8 cellular contexts compared by ENCODE assay signal in the genomic region with DNA sequence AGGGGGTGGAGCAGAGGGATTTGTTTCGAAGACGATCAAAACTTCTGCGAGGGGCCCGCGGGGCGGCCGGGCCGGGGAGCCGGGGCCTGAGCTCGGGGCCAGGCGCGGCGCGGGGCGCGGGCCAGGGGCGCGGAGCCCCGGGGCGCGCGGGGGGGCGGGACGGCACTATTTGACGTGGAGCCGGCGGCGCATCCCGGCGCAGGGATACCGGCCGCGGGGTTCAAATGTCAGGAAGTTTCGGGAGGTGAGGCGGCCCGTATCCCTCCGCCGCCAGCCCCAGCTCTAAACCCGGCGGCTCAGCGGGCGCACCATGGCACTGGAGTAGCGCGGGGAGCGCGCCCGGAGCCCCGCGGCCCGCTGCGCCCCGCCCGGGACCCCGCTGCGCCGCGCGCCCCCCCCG. TPM values are rescaled to one million over a fixed set of nuclear protein-coding genes. Genes with fewer than 3 reads are reported as not detected.
A peak's percentile ranks its signal among the peaks of the same experiment; 100 is the strongest.
DNase-seq lines count a peak whose midpoint lies in the region; ATAC-seq and TF ChIP-seq lines count a peak whose summit lies in the region.

A gene (plus strand): TSS at position 273 of the 400 bp plus-strand sequence. CDS start 522 bp downstream, outside the sequence.

- peak within 1 kb of the TSS; percentile 69 for H3K4me3 Mint-ChIP-seq in activated T-cell treated with anti-CD3 and anti-CD28 coated beads, Interleukin-2, amount 50 U/mL, for 4 hours
- peak within 1 kb of the TSS; percentile 57 for H3K4me3 Mint-ChIP-seq in activated CD4-positive, alpha-beta memory T cell treated with anti-CD3 and anti-CD28 coated beads for 36 hours

- H3K27me3 Mint-ChIP-seq in activated T-cell treated with anti-CD3 and anti-CD28 coated beads, Interleukin-2, amount 50 U/mL, for 4 hours (ENCODE audit: low read depth): peaks cover 77% of the 10 kb centered on the region
- peaks cover 70% of the 10 kb centered on the region for H3K27me3 Mint-ChIP-seq in activated CD4-positive, alpha-beta memory T cell treated with anti-CD3 and anti-CD28 coated beads for 36 hours

- H3K4me3 ChIP-seq in thyroid gland (replicated peaks in 1 of 3) (peak within 1 kb of the TSS in 2 of 3 donors; percentile 20 to 45), OCI-LY7 (ENCODE audit: low read depth, low read length, poor library complexity, severe bottlenecking) (no peak within 1 kb of the TSS)

- H3K36me3 ChIP-seq in thyroid gland (no peaks in the 10 kb centered on the region), OCI-LY7 (ENCODE audit: insufficient read depth, low read length) (no peaks in the 10 kb centered on the region)

- POLR2A ChIA-PET in activated CD4-positive, alpha-beta memory T cell treated with anti-CD3 and anti-CD28 coated beads for 36 hours (lab: Charles Lee): no interaction called here
- POLR2A ChIA-PET in OCI-LY7 (lab: Charles Lee): no interaction called here

- no peaks in the 10 kb centered on the region for H4K20me1 ChIP-seq in OCI-LY7 (ENCODE audit: insufficient read depth, low read length)

- H3K27ac Mint-ChIP-seq in activated CD4-positive, alpha-beta memory T cell treated with anti-CD3 and anti-CD28 coated beads for 36 hours: peak within 1 kb of the TSS; percentile 45

- H3K4me1 Mint-ChIP-seq in activated T-cell treated with anti-CD3 and anti-CD28 coated beads, Interleukin-2, amount 50 U/mL, for 4 hours (ENCODE audit: low read depth): peaks cover 31% of the 10 kb centered on the region
- peaks cover 30% of the 10 kb centered on the region for H3K4me1 Mint-ChIP-seq in activated CD4-positive, alpha-beta memory T cell treated with anti-CD3 and anti-CD28 coated beads for 36 hours (ENCODE audit: low read depth)

- CTCF ChIA-PET in activated CD4-positive, alpha-beta memory T cell treated with anti-CD3 and anti-CD28 coated beads for 36 hours (lab: Charles Lee): interaction anchor here (0.7 to 1.4 kb wide), 3 partner anchors 13 to 168 kb away, joined by 3 to 5 read pairs (median 3); no protein-coding TSS in a partner anchor
- CTCF ChIA-PET in OCI-LY7 (lab: Charles Lee; ENCODE audit: unreplicated experiment): no interaction called here

- TF ChIP-seq POLR2A in thyroid gland (IDR thresholded peaks at IDR 0.05): no peak

- H3K27me3 ChIP-seq in thyroid gland: no peaks in the 10 kb centered on the region

- 5% methylated on average over 4 to 9 of the region's 59 CpGs for WGBS in thyroid gland, 2 donors

- peak within 1 kb of the TSS in 1 of 3 donors; percentile 47 for H3K27ac ChIP-seq in thyroid gland
- no peak within 1 kb of the TSS for H3K27ac ChIP-seq in OCI-LY7 (ENCODE audit: low read depth, low read length, poor library complexity, severe bottlenecking)

- no peak for DNase-seq in activated T-cell treated with anti-CD3 and anti-CD28 coated beads, Interleukin-2, amount 50 U/mL, for 4 hours
- no peak for DNase-seq in activated T-cell treated with anti-CD3 and anti-CD28 coated beads, Interleukin-2, amount 50 U/mL, for 1 hour
- DNase-seq in activated CD4-positive, alpha-beta memory T cell treated with anti-CD3 and anti-CD28 coated beads for 36 hours: no peak
- DNase-seq in hepatic stellate cell (ENCODE audit: low spot score) (peak; percentile 42), thyroid gland (peak; percentile 21 to 36), OCI-LY7 (ENCODE audit: low spot score) (no peak)

- no peaks in the 10 kb centered on the region for H3K9me3 Mint-ChIP-seq in activated T-cell treated with anti-CD3 and anti-CD28 coated beads, Interleukin-2, amount 50 U/mL, for 4 hours
- no peaks in the 10 kb centered on the region for H3K9me3 Mint-ChIP-seq in activated CD4-positive, alpha-beta memory T cell treated with anti-CD3 and anti-CD28 coated beads for 36 hours

- H2AFZ ChIP-seq in OCI-LY7 (ENCODE audit: low read length): no peak within 1 kb of the TSS

- no peaks in the 10 kb centered on the region for H3K9me3 ChIP-seq in thyroid gland
- no peaks in the 10 kb centered on the region for H3K9me3 ChIP-seq in OCI-LY7 (ENCODE audit: low read length)

- no TSS peak for BruUV-seq in OCI-LY7 (replicated peaks; lab: Mats Ljungman, UMichigan)

- intact Hi-C loops in activated CD4-positive, alpha-beta memory T cell treated with anti-CD3 and anti-CD28 coated beads for 36 hours (cut with micrococcal nuclease): loop anchor here (10.0 kb wide), 1 partner anchor 171 kb away; no protein-coding TSS in a partner anchor
- intact Hi-C loops in thyroid gland (cut with DNase I) (loop anchor here (5.0 to 10.0 kb wide), 2 partner anchors 79 to 171 kb away; no protein-coding TSS in a partner anchor), OCI-LY7 (cut with micrococcal nuclease; ENCODE audit: unreplicated experiment) (loop anchor here (5.0 kb wide), 1 partner anchor 169 kb away; no protein-coding TSS in a partner anchor)

- TF ChIP-seq CTCF in thyroid gland (IDR thresholded peaks at IDR 0.05) (no peak), OCI-LY7 (conservative IDR thresholded peaks at IDR 0.05; ENCODE audit: low read length) (no peak)

- H3K36me3 Mint-ChIP-seq in activated T-cell treated with anti-CD3 and anti-CD28 coated beads, Interleukin-2, amount 50 U/mL, for 4 hours (ENCODE audit: insufficient read depth): no peaks in the 10 kb centered on the region
- H3K36me3 Mint-ChIP-seq in activated CD4-positive, alpha-beta memory T cell treated with anti-CD3 and anti-CD28 coated beads for 36 hours: no peaks in the 10 kb centered on the region

- no peaks in the 10 kb centered on the region for H3K9me2 ChIP-seq in OCI-LY7 (ENCODE audit: insufficient read depth, low read length)

- no peak within 1 kb of the TSS for H3K4me2 ChIP-seq in OCI-LY7 (ENCODE audit: low read length)

- H3K79me2 ChIP-seq in OCI-LY7 (ENCODE audit: insufficient read depth, low read depth, low read length): no peaks in the 10 kb centered on the region

- peaks cover 13 to 51% of the 10 kb centered on the region in 2 donors for H3K4me1 ChIP-seq in thyroid gland
- no peaks in the 10 kb centered on the region for H3K4me1 ChIP-seq in OCI-LY7 (ENCODE audit: insufficient read depth, low read length, poor library complexity, severe bottlenecking)

- ATAC-seq in activated T-cell treated with anti-CD3 and anti-CD28 coated beads, Interleukin-2, amount 50 U/mL, for 4 hours: no peak
- ATAC-seq in HG03139 (IDR thresholded peaks at IDR 0.05; ENCODE audit: unreplicated experiment) (no peak), GM21723 (IDR thresholded peaks at IDR 0.05; ENCODE audit: unreplicated experiment) (no peak)

RNA-seq across cellular contexts. Expression of the gene that starts here (rescaled TPM):
- not detected for total RNA-seq in activated T-cell treated with anti-CD3 and anti-CD28 coated beads, Interleukin-2, amount 50 U/mL, for 4 hours
- total RNA-seq in activated CD4-positive, alpha-beta memory T cell treated with anti-CD3 and anti-CD28 coated beads for 36 hours: not detected
- 1 to 10 TPM in 3 of 4 donors, under 1 TPM in 1; 0.68 to 5.5 (median 1.7) TPM for total RNA-seq in thyroid gland
- not detected in 2 replicates for total RNA-seq in OCI-LY7 (2014; rRNA removed; shearing (Covaris generic))
- not detected in 2 replicates for total RNA-seq in OCI-LY7 (2022)

Comparison
In these comparisons a context has a peak if more than half of its experiments do, and no peak if none do; other contexts are left out.
1. DNase-seq: peak in hepatic stellate cell (single experiment) and thyroid gland (2 of 2); none in activated T-cell treated with anti-CD3 and anti-CD28 coated beads, Interleukin-2, amount 50 U/mL, for 4 hours (single experiment), activated T-cell treated with anti-CD3 and anti-CD28 coated beads, Interleukin-2, amount 50 U/mL, for 1 hour (single experiment), activated CD4-positive, alpha-beta memory T cell treated with anti-CD3 and anti-CD28 coated beads for 36 hours (single experiment) and OCI-LY7 (single experiment).